ENCODE assay signal across 1 cellular context in the genomic region with DNA sequence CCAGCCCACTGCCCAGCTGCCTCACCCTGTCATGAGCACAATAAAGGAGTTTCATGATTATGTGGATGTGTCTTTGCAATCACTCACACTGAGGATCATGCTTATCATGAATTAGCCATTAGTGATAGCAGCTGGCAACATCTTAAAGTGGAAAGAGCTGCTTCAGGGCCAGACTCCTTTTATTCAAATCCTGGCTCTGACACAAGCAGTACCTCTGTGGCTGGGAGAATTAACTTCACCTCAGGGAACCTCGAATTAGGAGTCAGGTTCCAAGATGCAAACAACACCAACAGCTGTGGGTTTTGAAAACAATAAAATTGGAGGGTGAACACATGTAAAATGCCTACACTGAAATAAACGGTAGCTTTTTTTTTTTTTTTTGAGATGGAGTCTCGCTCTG.
TF ChIP-seq lines count a peak whose summit lies in the region.

No MANE protein-coding gene starts in this region.

TF ChIP-seq in H1, 55 proteins besides CTCF, POLR2A, EP300 and RAD21:
- no peak for TF ChIP-seq SRF (IDR thresholded peaks at IDR 0.05; ENCODE audit: low read depth, low read length)
- TF ChIP-seq TAF1 (IDR thresholded peaks at IDR 0.05; ENCODE audit: low read depth, low read length): no peak
- TF ChIP-seq EGR1 (IDR thresholded peaks at IDR 0.05; ENCODE audit: borderline replicate concordance, low read depth, low read length): no peak
- no peak for TF ChIP-seq JUN (IDR thresholded peaks at IDR 0.05; ENCODE audit: low read depth, low read length)
- TF ChIP-seq TEAD4 (IDR thresholded peaks at IDR 0.05; ENCODE audit: low read depth, low read length): no peak
- TF ChIP-seq, protein P1, sequence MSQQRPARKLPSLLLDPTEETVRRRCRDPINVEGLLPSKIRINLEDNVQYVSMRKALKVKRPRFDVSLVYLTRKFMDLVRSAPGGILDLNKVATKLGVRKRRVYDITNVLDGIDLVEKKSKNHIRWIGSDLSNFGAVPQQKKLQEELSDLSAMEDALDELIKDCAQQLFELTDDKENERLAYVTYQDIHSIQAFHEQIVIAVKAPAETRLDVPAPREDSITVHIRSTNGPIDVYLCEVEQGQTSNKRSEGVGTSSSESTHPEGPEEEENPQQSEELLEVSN (IDR thresholded peaks at IDR 0.05): no peak
- no peak for TF ChIP-seq CEBPB (IDR thresholded peaks at IDR 0.05; ENCODE audit: low read depth, low read length)
- TF ChIP-seq JUND (IDR thresholded peaks at IDR 0.05; ENCODE audit: low read length): no peak
- no peak for TF ChIP-seq KDM5A (IDR thresholded peaks at IDR 0.05; ENCODE audit: low read length)
- TF ChIP-seq, protein P2, sequence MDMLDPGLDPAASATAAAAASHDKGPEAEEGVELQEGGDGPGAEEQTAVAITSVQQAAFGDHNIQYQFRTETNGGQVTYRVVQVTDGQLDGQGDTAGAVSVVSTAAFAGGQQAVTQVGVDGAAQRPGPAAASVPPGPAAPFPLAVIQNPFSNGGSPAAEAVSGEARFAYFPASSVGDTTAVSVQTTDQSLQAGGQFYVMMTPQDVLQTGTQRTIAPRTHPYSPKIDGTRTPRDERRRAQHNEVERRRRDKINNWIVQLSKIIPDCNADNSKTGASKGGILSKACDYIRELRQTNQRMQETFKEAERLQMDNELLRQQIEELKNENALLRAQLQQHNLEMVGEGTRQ (IDR thresholded peaks at IDR 0.05; ENCODE audit: low read length): no peak
- no peak for TF ChIP-seq HDAC6 (IDR thresholded peaks at IDR 0.05; ENCODE audit: low read depth, low read length)
- no peak for TF ChIP-seq TAF7 (optimal IDR thresholded peaks at IDR 0.05; ENCODE audit: borderline replicate concordance, low read depth, low read length)
- TF ChIP-seq, protein P3, sequence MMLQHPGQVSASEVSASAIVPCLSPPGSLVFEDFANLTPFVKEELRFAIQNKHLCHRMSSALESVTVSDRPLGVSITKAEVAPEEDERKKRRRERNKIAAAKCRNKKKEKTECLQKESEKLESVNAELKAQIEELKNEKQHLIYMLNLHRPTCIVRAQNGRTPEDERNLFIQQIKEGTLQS (IDR thresholded peaks at IDR 0.05; ENCODE audit: insufficient read depth, low read depth, low read length): no peak
TF ChIP-seq in H1: peak in this region for 0.
